1 cellular context compared by ENCODE assay signal in genomic region chr14:75063491-75064204, GRCh38.
TF ChIP-seq lines count a peak whose summit lies in the region.

Gene ACYP1, minus strand, starts transcription at chr14:75064024. Its CDS starts 471 bp downstream, at chr14:75063553.

TF ChIP-seq in HepG2, 621 proteins besides CTCF, POLR2A, EP300 and RAD21 (continued from another document and continues in another):
- TF ChIP-seq ZNF574 (CRISPR knock-in tag; IDR thresholded peaks at IDR 0.05) (peak; percentile 48; the same call in 1 of the 2 replicates), TBX2 (CRISPR knock-in tag; IDR thresholded peaks at IDR 0.05; ENCODE audit: borderline replicate concordance) (peak; percentile 76), HNRNPL (IDR thresholded peaks at IDR 0.05; ENCODE audit: low read depth, low read length) (no peak), HNRNPLL (IDR thresholded peaks at IDR 0.05; ENCODE audit: low read depth, low read length, poor library complexity, severe bottlenecking) (peak; percentile 85), XRCC5 (optimal IDR thresholded peaks at IDR 0.05; ENCODE audit: low read length) (peak; percentile 54), KMT2B (CRISPR knock-in tag; IDR thresholded peaks at IDR 0.05) (peak; percentile 74), SETDB1 (CRISPR knock-in tag; IDR thresholded peaks at IDR 0.05; ENCODE audit: borderline replicate concordance) (no peak), ZNF280D (CRISPR knock-in tag; IDR thresholded peaks at IDR 0.05) (no peak), FOXO4 (CRISPR knock-in tag; conservative IDR thresholded peaks at IDR 0.05) (no peak), THRA (CRISPR knock-in tag; IDR thresholded peaks at IDR 0.05; ENCODE audit: borderline replicate concordance) (no peak; the same call in 1 of the 2 replicates), MXD4 (CRISPR knock-in tag; IDR thresholded peaks at IDR 0.05) (0 out of 2 replicates have a peak, but pooled peaks have one; percentile 2), HNF4G (IDR thresholded peaks at IDR 0.05; ENCODE audit: borderline replicate concordance, low read depth, low read length) (no peak), HNF4G (CRISPR knock-in tag; IDR thresholded peaks at IDR 0.05; ENCODE audit: borderline replicate concordance, low read depth) (no peak), TBL1XR1 (IDR thresholded peaks at IDR 0.05; ENCODE audit: borderline replicate concordance, low read length, partially characterized antibody) (no peak), ZNF235 (CRISPR knock-in tag; IDR thresholded peaks at IDR 0.05; ENCODE audit: borderline replicate concordance) (no peak), ELF4 (CRISPR knock-in tag; IDR thresholded peaks at IDR 0.05; ENCODE audit: borderline replicate concordance) (peak; percentile 78; the same call in 1 of the 2 replicates), FOSL2 (CRISPR knock-in tag; IDR thresholded peaks at IDR 0.05) (no peak), PATZ1 (CRISPR knock-in tag; IDR thresholded peaks at IDR 0.05) (no peak), TAF1 (CRISPR knock-in tag; IDR thresholded peaks at IDR 0.05) (peak; percentile 29; the same call in 1 of the 2 replicates), ZGPAT (CRISPR knock-in tag; IDR thresholded peaks at IDR 0.05) (0 out of 2 replicates have a peak, but pooled peaks have one; percentile 45), KAT8 (CRISPR knock-in tag; IDR thresholded peaks at IDR 0.05) (peak; percentile 75), DRAP1 (CRISPR knock-in tag; IDR thresholded peaks at IDR 0.05) (peak; percentile 45; the same call in 1 of the 2 replicates), ASH2L (IDR thresholded peaks at IDR 0.05; ENCODE audit: insufficient read length, low read depth, low read length) (peak; percentile 75), KMT2A (CRISPR knock-in tag; IDR thresholded peaks at IDR 0.05) (peak; percentile 43; the same call in 1 of the 2 replicates), ZNF800 (CRISPR knock-in tag; IDR thresholded peaks at IDR 0.05) (0 out of 2 replicates have a peak, but pooled peaks have one; percentile 23), SP2 (CRISPR knock-in tag; IDR thresholded peaks at IDR 0.05) (peak; percentile 98), ETV5 (CRISPR knock-in tag; IDR thresholded peaks at IDR 0.05; ENCODE audit: borderline replicate concordance) (peak; percentile 68), ZEB1 (IDR thresholded peaks at IDR 0.05; ENCODE audit: insufficient replicate concordance, low read depth) (peak; percentile 51), AHDC1 (CRISPR knock-in tag; IDR thresholded peaks at IDR 0.05; ENCODE audit: borderline replicate concordance) (no peak), ZBTB20 (CRISPR knock-in tag; IDR thresholded peaks at IDR 0.05; ENCODE audit: borderline replicate concordance, low read depth) (no peak), CERS6 (CRISPR knock-in tag; IDR thresholded peaks at IDR 0.05) (no peak), YEATS2 (CRISPR knock-in tag; IDR thresholded peaks at IDR 0.05; ENCODE audit: borderline replicate concordance) (peak; percentile 61; the same call in 1 of the 2 replicates), SP140L (CRISPR knock-in tag; IDR thresholded peaks at IDR 0.05; ENCODE audit: borderline replicate concordance) (no peak), REPIN1 (CRISPR knock-in tag; IDR thresholded peaks at IDR 0.05; ENCODE audit: borderline replicate concordance, low read depth) (no peak)
